In the genomic region with DNA sequence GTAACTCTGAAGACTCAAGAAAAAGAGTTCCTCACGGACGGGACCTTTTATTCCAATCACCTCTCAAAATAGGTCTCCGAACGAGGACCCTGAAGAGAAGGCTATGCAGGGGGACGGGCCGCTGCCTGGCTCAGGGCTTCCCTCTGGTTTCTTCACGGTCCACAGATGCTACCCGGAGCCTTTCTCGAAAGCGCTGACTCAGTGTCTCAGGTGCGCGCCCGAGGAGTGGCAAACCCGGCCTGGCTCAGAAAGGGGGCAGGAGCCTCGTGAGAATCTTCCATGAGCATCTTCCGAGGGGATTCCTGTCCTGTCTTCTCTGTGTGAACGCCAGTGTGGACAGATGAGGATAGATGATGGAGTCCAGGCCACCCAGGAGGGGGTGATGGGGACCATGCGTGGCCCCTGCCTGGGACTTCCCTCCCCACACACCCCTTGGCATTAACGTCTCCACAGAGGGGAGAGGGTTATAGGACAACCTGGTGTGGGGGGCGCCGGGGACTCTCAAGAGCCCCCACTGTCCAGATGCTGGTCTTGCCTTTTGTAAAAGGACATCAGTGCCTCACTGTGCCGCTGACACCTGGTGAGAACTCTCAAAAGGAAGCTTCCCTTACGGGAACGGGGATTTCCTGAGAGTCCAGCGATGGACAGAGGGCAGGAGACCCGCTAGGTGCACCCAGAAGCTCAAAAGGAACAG, we compare ENCODE assay signal across 10 cellular contexts. TPM values are rescaled to one million over a fixed set of nuclear protein-coding genes. Genes with fewer than 3 reads are reported as not detected.
DNase-seq lines count a peak whose midpoint lies in the region; ATAC-seq, FAIRE-seq and TF ChIP-seq lines count a peak whose summit lies in the region.
"Had no signal": no experiment of that assay in that cellular context is flagged by ENCODE, and none has a peak within 500 bp of the region (broad histone marks: within the 10 kb centered on the region; RNA-seq: fewer than 3 reads in every experiment).

No MANE protein-coding gene starts in this region.

- H3K9me3 Mint-ChIP-seq in naive thymus-derived CD4-positive, alpha-beta T cell = no peaks in the 10 kb centered on the region

- no peak for TF ChIP-seq CTCF in HepG2 (CRISPR knock-in tag; IDR thresholded peaks at IDR 0.05)
- no peak for TF ChIP-seq CTCF in right lobe of liver (IDR thresholded peaks at IDR 0.05)
- TF ChIP-seq CTCF in adrenal gland (IDR thresholded peaks at IDR 0.05) = no peak

- intact Hi-C loops in HepG2 (cut with micrococcal nuclease; ENCODE audit: unreplicated experiment) = no loop called here
- intact Hi-C loops in right lobe of liver (cut with DNase I) = no loop called here
- intact Hi-C loops in adrenal gland (cut with DNase I) = no loop called here
- intact Hi-C loops in naive thymus-derived CD4-positive, alpha-beta T cell (cut with micrococcal nuclease) = no loop called here

- CTCF ChIA-PET in HepG2 (lab: Yijun Ruan, JAX; ENCODE audit: low intra/inter-chr PET ratio, low total read pairs) = no interaction called here
- CTCF ChIA-PET in naive thymus-derived CD4-positive, alpha-beta T cell (lab: Charles Lee) = interaction anchor here (0.7 to 4.9 kb wide), 3 partner anchors 15 to 27 kb away, joined by 3 to 73 read pairs (median 7); a partner anchor contains a TSS

- TF ChIP-seq POLR2A in HepG2 (IDR thresholded peaks at IDR 0.05; ENCODE audit: insufficient read depth in 1 of 2, low read depth in 2 of 2, low read length in 2 of 2) (no peak), right lobe of liver (IDR thresholded peaks at IDR 0.05) (no peak), adrenal gland (IDR thresholded peaks at IDR 0.05) (no peak)

- no peak overlapping the region for H2AFZ ChIP-seq in HepG2 (ENCODE audit: low read length)

- 94% methylated on average over 22 of the region's 26 CpGs for WGBS in HepG2 (ENCODE audit: low lambda C conversion rate)
- 50% methylated on average over 1 of the region's 26 CpGs for WGBS in right lobe of liver (ENCODE audit: insufficient coverage, low coverage, low lambda C conversion rate, missing lambda C conversion rate)
- WGBS in adrenal gland, 4 donors = 79 to 87% (median 86%) methylated on average over 19 to 26 of the region's 26 CpGs

- in situ Hi-C loops in HepG2 (cut with HindIII; ENCODE audit: extremely low pct_ligation_motif_present, low pct_unique_long_range_greater_than_20kb) = no loop called here

- H3K36me3 ChIP-seq in HepG2 (replicated peaks in 1 of 2; ENCODE audit: control insufficient read depth in 1 of 2, insufficient read depth in 2 of 2, low read length in 2 of 2) = peaks cover 5 to 16% of the 10 kb centered on the region in 2 experiments; a peak in 3 of 5 replicates
- peaks cover 0 to 4% (median under 1%) of the 10 kb centered on the region in 4 donors for H3K36me3 ChIP-seq in right lobe of liver
- H3K36me3 ChIP-seq in adrenal gland (replicated peaks in 1 of 2) = peaks cover 0 to 13% of the 10 kb centered on the region in 2 donors
- peaks cover 0 to 25% (median 0%) of the 10 kb centered on the region in 3 experiments for H3K36me3 ChIP-seq in naive thymus-derived CD4-positive, alpha-beta T cell (ENCODE audit: control insufficient read depth in 2 of 3, insufficient read depth in 3 of 3, low read length in 3 of 3)

- peaks cover 16 to 53% (median 46%) of the 10 kb centered on the region in 7 donors for H3K4me1 Mint-ChIP-seq in naive thymus-derived CD4-positive, alpha-beta T cell

- H3K27me3 Mint-ChIP-seq in naive thymus-derived CD4-positive, alpha-beta T cell = no peaks in the 10 kb centered on the region

- H3K27me3 ChIP-seq in HepG2 (ENCODE audit: control insufficient read depth in 1 of 2, insufficient read depth in 2 of 2, low read length in 2 of 2) (no peaks in the 10 kb centered on the region), right lobe of liver (no peaks in the 10 kb centered on the region), adrenal gland (no peaks in the 10 kb centered on the region)
- no peaks in the 10 kb centered on the region for H3K27me3 ChIP-seq in naive thymus-derived CD4-positive, alpha-beta T cell (ENCODE audit: control insufficient read depth in 2 of 2, insufficient read depth in 2 of 2, low read length in 2 of 2)

- peak overlapping the region; percentile 23 for H3K27ac ChIP-seq in HepG2 (ENCODE audit: extremely low read length, insufficient read depth, low read length)
- H3K27ac ChIP-seq in right lobe of liver = peak overlapping the region in 1 of 3 donors; percentile 95
- peak overlapping the region in 3 of 5 donors; percentile 90 to 99 (median 97) for H3K27ac ChIP-seq in adrenal gland
- peak overlapping the region; percentile 97 for H3K27ac ChIP-seq in naive thymus-derived CD4-positive, alpha-beta T cell (ENCODE audit: low read depth, low read length)

- no peaks in the 10 kb centered on the region for H4K20me1 ChIP-seq in HepG2 (ENCODE audit: insufficient read depth, low read length)

- ATAC-seq in HepG2 = no peak
- no peak for ATAC-seq in right lobe of liver
- ATAC-seq in naive thymus-derived CD4-positive, alpha-beta T cell = no peak
- no peak for ATAC-seq in GM21360 (IDR thresholded peaks at IDR 0.05; ENCODE audit: unreplicated experiment)
- ATAC-seq in GM21515 (IDR thresholded peaks at IDR 0.05; ENCODE audit: unreplicated experiment) = no peak
- ATAC-seq: PC-3 had no signal

- H3K4me3 ChIP-seq in HepG2 (replicated peaks in 1 of 3; ENCODE audit: insufficient read depth in 1 of 3, low read depth in 2 of 3, low read length in 3 of 3) = no peak overlapping the region
- no peak overlapping the region for H3K4me3 ChIP-seq in right lobe of liver
- no peak overlapping the region for H3K4me3 ChIP-seq in adrenal gland
- H3K4me3 ChIP-seq in naive thymus-derived CD4-positive, alpha-beta T cell (ENCODE audit: low read length) = no peak overlapping the region

- H3K36me3 Mint-ChIP-seq in naive thymus-derived CD4-positive, alpha-beta T cell = peaks cover 0 to 24% (median 4%) of the 10 kb centered on the region in 5 donors

- no peak for TF ChIP-seq EP300 in HepG2 (IDR thresholded peaks at IDR 0.05; ENCODE audit: low read depth in 2 of 2, low read length in 2 of 2)
- TF ChIP-seq EP300 in HepG2 (CRISPR knock-in tag; IDR thresholded peaks at IDR 0.05; ENCODE audit: borderline replicate concordance) = no peak

- no peak overlapping the region for H3K4me2 ChIP-seq in HepG2 (ENCODE audit: low read depth, low read length)

- H3K4me1 ChIP-seq in HepG2 (ENCODE audit: insufficient read depth, low read length) (peaks cover 61% of the 10 kb centered on the region), right lobe of liver (peaks cover 0 to 43% (median 2%) of the 10 kb centered on the region in 4 donors), adrenal gland (replicated peaks in 1 of 2) (peaks cover 46 to 50% of the 10 kb centered on the region in 2 donors)
- peaks cover 31 to 37% of the 10 kb centered on the region in 2 donors for H3K4me1 ChIP-seq in naive thymus-derived CD4-positive, alpha-beta T cell (ENCODE audit: control insufficient read depth in 2 of 2, insufficient read depth in 2 of 2, low read length in 2 of 2)

- peak overlapping the region; percentile 90 to 98 (median 94) for H3K4me3 Mint-ChIP-seq in naive thymus-derived CD4-positive, alpha-beta T cell

- peak overlapping the region; percentile 95 to 100 (median 98) for H3K27ac Mint-ChIP-seq in naive thymus-derived CD4-positive, alpha-beta T cell

- POLR2A ChIA-PET in HepG2 (lab: Yijun Ruan, JAX) = interaction anchor here (2.1 kb wide), 1 partner anchor 31 kb away, joined by 22 read pairs; a partner anchor contains a TSS
- POLR2A ChIA-PET in naive thymus-derived CD4-positive, alpha-beta T cell (lab: Charles Lee) = interaction anchor here (0.6 to 5.6 kb wide), 17 partner anchors 9 to 36 kb away, joined by 3 to 351 read pairs (median 7); a partner anchor contains a TSS

- BruUV-seq in HepG2 (replicated peaks; lab: Mats Ljungman, UMichigan) = no TSS peak

- H3K9me3 ChIP-seq in HepG2 (ENCODE audit: low read length) (no peaks in the 10 kb centered on the region), right lobe of liver (no peaks in the 10 kb centered on the region), adrenal gland (replicated peaks in 1 of 3) (no peaks in the 10 kb centered on the region)
- H3K9me3 ChIP-seq in naive thymus-derived CD4-positive, alpha-beta T cell (ENCODE audit: control insufficient read depth in 2 of 3, low read length in 3 of 3) = no peaks in the 10 kb centered on the region

- no peak for TF ChIP-seq RAD21 in HepG2 (CRISPR knock-in tag; IDR thresholded peaks at IDR 0.05)

- DNase-seq in HepG2 (ENCODE audit: low spot score) (no peak), right lobe of liver (no peak), adrenal gland (peak in 2 of 7 donors; percentile 26 to 44), NCI-H1436 treated with DMSO at 0.1 percent for 48 hours (lab: John Stamatoyannopoulos, UW) (no peak), RKO (ENCODE audit: low spot score) (no peak)
- DNase-seq in naive thymus-derived CD4-positive, alpha-beta T cell = no peak
- DNase-seq: Calu3, PC-3 had no signal

- no peaks in the 10 kb centered on the region for H3K79me2 ChIP-seq in HepG2 (ENCODE audit: insufficient read depth, low read length)

- no peak for FAIRE-seq in HepG2 (lab: Jason Lieb, UNC)

- H3K9ac ChIP-seq in HepG2 (ENCODE audit: insufficient read depth, low read depth, low read length) = no peak overlapping the region

RNA-seq across cellular contexts. Expression of a gene that starts 16.5 kb away (rescaled TPM):
- total RNA-seq in HepG2 (2016; rRNA removed; fragmentation: Illumina TruSeq; extraction: Trizol) = 166 and 188 TPM in 2 replicates
- total RNA-seq in HepG2 (2016; cell fraction: cytosol; rRNA removed; fragmentation: Illumina TruSeq; extraction: Trizol; ENCODE audit: low read depth) = 129 and 159 TPM in 2 replicates
- 185 and 208 TPM in 2 replicates for total RNA-seq in HepG2 (2016; cell fraction: insoluble cytoplasmic fraction; rRNA removed; fragmentation: Illumina TruSeq; extraction: Trizol)
- 248 and 299 TPM in 2 replicates for total RNA-seq in HepG2 (2016; cell fraction: membrane; rRNA removed; fragmentation: Illumina TruSeq; extraction: Trizol)
- total RNA-seq in HepG2 (2016; cell fraction: nucleus; rRNA removed; fragmentation: Illumina TruSeq; extraction: Trizol) = 62.8 and 69.8 TPM in 2 replicates
- polyA plus RNA-seq in HepG2 (2011; rRNA removed) = 65.8 and 66.8 TPM in 2 replicates
- 97.1 and 133 TPM in 2 replicates for polyA plus RNA-seq in HepG2 (2011; cell fraction: cytosol; rRNA removed)
- polyA plus RNA-seq in HepG2 (2011; cell fraction: nucleus; rRNA removed) = 51.8 and 54.0 TPM in 2 replicates
- polyA plus RNA-seq in HepG2 (2012) = 62.7 and 78.9 TPM in 2 replicates
- 166 and 238 TPM in 2 replicates for polyA plus RNA-seq in HepG2 (2016; cell fraction: cytosol; fragmentation: Illumina TruSeq; extraction: Trizol; ENCODE audit: low read depth)
- polyA plus RNA-seq in HepG2 (2016; cell fraction: insoluble cytoplasmic fraction; fragmentation: Illumina TruSeq; extraction: Trizol; ENCODE audit: low read depth) = 205 and 220 TPM in 2 replicates
- 217 and 267 TPM in 2 replicates for polyA plus RNA-seq in HepG2 (2016; cell fraction: membrane; fragmentation: Illumina TruSeq; extraction: Trizol; ENCODE audit: low read depth)
- polyA plus RNA-seq in HepG2 (2016; cell fraction: nucleus; fragmentation: Illumina TruSeq; extraction: Trizol; ENCODE audit: insufficient read depth, low read depth) = 105 and 120 TPM in 2 replicates
- polyA minus RNA-seq in HepG2 (2011; rRNA and poly(A)+ RNA removed; ENCODE audit: low replicate concordance) = 40.8 and 88.8 TPM in 2 replicates
- polyA minus RNA-seq in HepG2 (2011; cell fraction: cytosol; rRNA and poly(A)+ RNA removed) = 24.9 and 32.6 TPM in 2 replicates
- 13.4 and 14.2 TPM in 2 replicates for polyA minus RNA-seq in HepG2 (2011; cell fraction: nucleus; rRNA and poly(A)+ RNA removed)
- total RNA-seq in right lobe of liver = 100 to 1,000 TPM in 2 of 6 experiments, 10 to 100 TPM in 4; 37.6 to 139 (median 47.3) TPM
- 100 to 1,000 TPM; 107 to 290 (median 161) TPM for total RNA-seq in adrenal gland
- 100 to 1,000 TPM; 105 to 195 (median 120) TPM for polyA plus RNA-seq in adrenal gland
- 100 to 1,000 TPM in 1 of 5 experiments, 10 to 100 TPM in 4; 45.3 to 131 (median 56.2) TPM for total RNA-seq in naive thymus-derived CD4-positive, alpha-beta T cell
- 100 to 1,000 TPM; 123 to 163 TPM for polyA plus RNA-seq in naive thymus-derived CD4-positive, alpha-beta T cell

RNA-seq across cellular contexts. Expression of a gene that starts 24.9 kb away (rescaled TPM):
- 31.8 and 41.2 TPM in 2 replicates for total RNA-seq in HepG2 (2016; rRNA removed; fragmentation: Illumina TruSeq; extraction: Trizol)
- total RNA-seq in HepG2 (2016; cell fraction: cytosol; rRNA removed; fragmentation: Illumina TruSeq; extraction: Trizol; ENCODE audit: low read depth) = 36.4 and 41.0 TPM in 2 replicates
- 30.0 and 40.6 TPM in 2 replicates for total RNA-seq in HepG2 (2016; cell fraction: insoluble cytoplasmic fraction; rRNA removed; fragmentation: Illumina TruSeq; extraction: Trizol)
- 68.5 and 98.0 TPM in 2 replicates for total RNA-seq in HepG2 (2016; cell fraction: membrane; rRNA removed; fragmentation: Illumina TruSeq; extraction: Trizol)
- 23.4 and 45.2 TPM in 2 replicates for total RNA-seq in HepG2 (2016; cell fraction: nucleus; rRNA removed; fragmentation: Illumina TruSeq; extraction: Trizol)
- polyA plus RNA-seq in HepG2 (2011; rRNA removed) = 59.8 and 124 TPM in 2 replicates
- polyA plus RNA-seq in HepG2 (2011; cell fraction: cytosol; rRNA removed) = 93.9 and 178 TPM in 2 replicates
- polyA plus RNA-seq in HepG2 (2011; cell fraction: nucleus; rRNA removed) = 129 and 136 TPM in 2 replicates
- polyA plus RNA-seq in HepG2 (2012) = 44.0 and 66.6 TPM in 2 replicates
- polyA plus RNA-seq in HepG2 (2016; cell fraction: cytosol; fragmentation: Illumina TruSeq; extraction: Trizol; ENCODE audit: low read depth) = 85.1 and 91.8 TPM in 2 replicates
- 74.4 and 76.0 TPM in 2 replicates for polyA plus RNA-seq in HepG2 (2016; cell fraction: insoluble cytoplasmic fraction; fragmentation: Illumina TruSeq; extraction: Trizol; ENCODE audit: low read depth)
- polyA plus RNA-seq in HepG2 (2016; cell fraction: membrane; fragmentation: Illumina TruSeq; extraction: Trizol; ENCODE audit: low read depth) = 131 and 149 TPM in 2 replicates
- 77.1 and 84.7 TPM in 2 replicates for polyA plus RNA-seq in HepG2 (2016; cell fraction: nucleus; fragmentation: Illumina TruSeq; extraction: Trizol; ENCODE audit: insufficient read depth, low read depth)
- polyA minus RNA-seq in HepG2 (2011; rRNA and poly(A)+ RNA removed; ENCODE audit: low replicate concordance) = 49.7 and 194 TPM in 2 replicates
- 164 and 168 TPM in 2 replicates for polyA minus RNA-seq in HepG2 (2011; cell fraction: cytosol; rRNA and poly(A)+ RNA removed)
- 60.5 and 91.9 TPM in 2 replicates for polyA minus RNA-seq in HepG2 (2011; cell fraction: nucleus; rRNA and poly(A)+ RNA removed)
- 100 to 1,000 TPM in 4 of 6 experiments, 10 to 100 TPM in 2; 29.3 to 188 (median 134) TPM for total RNA-seq in right lobe of liver
- 100 to 1,000 TPM; 181 to 533 (median 361) TPM for total RNA-seq in adrenal gland
- 100 to 1,000 TPM in 2 of 3 donors, 10 to 100 TPM in 1; 35.9 to 226 (median 104) TPM for polyA plus RNA-seq in adrenal gland
- 1,000 to 10,000 TPM in 2 of 5 experiments, 100 to 1,000 TPM in 3; 196 to 1,360 (median 279) TPM for total RNA-seq in naive thymus-derived CD4-positive, alpha-beta T cell
- 10 to 100 TPM; 29.0 to 67.3 TPM for polyA plus RNA-seq in naive thymus-derived CD4-positive, alpha-beta T cell

RNA-seq across cellular contexts. Expression of a gene that starts 32.1 kb away (rescaled TPM):
- 0.04 and 0.07 TPM in 2 replicates for total RNA-seq in HepG2 (2016; rRNA removed; fragmentation: Illumina TruSeq; extraction: Trizol)
- total RNA-seq in HepG2 (2016; cell fraction: cytosol; rRNA removed; fragmentation: Illumina TruSeq; extraction: Trizol; ENCODE audit: low read depth) = not detected in 2 replicates
- total RNA-seq in HepG2 (2016; cell fraction: insoluble cytoplasmic fraction; rRNA removed; fragmentation: Illumina TruSeq; extraction: Trizol) = 0.04 TPM in 1 of 2 replicates, not detected in the other
- not detected in 2 replicates for total RNA-seq in HepG2 (2016; cell fraction: membrane; rRNA removed; fragmentation: Illumina TruSeq; extraction: Trizol)
- 0.13 TPM in 1 of 2 replicates, not detected in the other for total RNA-seq in HepG2 (2016; cell fraction: nucleus; rRNA removed; fragmentation: Illumina TruSeq; extraction: Trizol)
- 0.14 and 0.18 TPM in 2 replicates for polyA plus RNA-seq in HepG2 (2011; rRNA removed)
- 0.03 and 0.04 TPM in 2 replicates for polyA plus RNA-seq in HepG2 (2011; cell fraction: cytosol; rRNA removed)
- polyA plus RNA-seq in HepG2 (2011; cell fraction: nucleus; rRNA removed) = 1.3 and 1.5 TPM in 2 replicates
- polyA plus RNA-seq in HepG2 (2012) = 0.13 TPM in 2 replicates
- polyA plus RNA-seq in HepG2 (2016; cell fraction: cytosol; fragmentation: Illumina TruSeq; extraction: Trizol; ENCODE audit: low read depth) = not detected in 2 replicates
- polyA plus RNA-seq in HepG2 (2016; cell fraction: insoluble cytoplasmic fraction; fragmentation: Illumina TruSeq; extraction: Trizol; ENCODE audit: low read depth) = not detected in 2 replicates
- polyA plus RNA-seq in HepG2 (2016; cell fraction: membrane; fragmentation: Illumina TruSeq; extraction: Trizol; ENCODE audit: low read depth) = not detected in 2 replicates
- polyA plus RNA-seq in HepG2 (2016; cell fraction: nucleus; fragmentation: Illumina TruSeq; extraction: Trizol; ENCODE audit: insufficient read depth, low read depth) = 0.25 and 0.49 TPM in 2 replicates
- 0.26 and 0.91 TPM in 2 replicates for polyA minus RNA-seq in HepG2 (2011; rRNA and poly(A)+ RNA removed; ENCODE audit: low replicate concordance)
- polyA minus RNA-seq in HepG2 (2011; cell fraction: cytosol; rRNA and poly(A)+ RNA removed) = 0.53 TPM in 1 of 2 replicates, not detected in the other
- polyA minus RNA-seq in HepG2 (2011; cell fraction: nucleus; rRNA and poly(A)+ RNA removed) = 0.52 and 0.62 TPM in 2 replicates
- total RNA-seq in right lobe of liver = 1 to 10 TPM in 5 of 6 experiments, under 1 TPM in 1; 0.82 to 5.3 (median 2.5) TPM
- 1 to 10 TPM in 7 of 8 donors, under 1 TPM in 1; 0.30 to 5.4 (median 2.4) TPM for total RNA-seq in adrenal gland
- 10 to 100 TPM in 1 of 3 donors, 1 to 10 TPM in 1, under 1 TPM in 1; 0.59 to 45.2 (median 6.0) TPM for polyA plus RNA-seq in adrenal gland
- 10 to 100 TPM in 2 of 5 experiments, 1 to 10 TPM in 3; 4.7 to 28.3 (median 9.1) TPM for total RNA-seq in naive thymus-derived CD4-positive, alpha-beta T cell
- polyA plus RNA-seq in naive thymus-derived CD4-positive, alpha-beta T cell = under 1 TPM; 0.19 to 0.24 TPM

RNA-seq across cellular contexts. Expression of a gene that starts 34.0 kb away (rescaled TPM):
- total RNA-seq in HepG2 (2016; rRNA removed; fragmentation: Illumina TruSeq; extraction: Trizol) (56.6 and 57.7 TPM in 2 replicates), right lobe of liver (10 to 100 TPM; 33.0 to 55.5 (median 40.7) TPM), adrenal gland (10 to 100 TPM; 31.6 to 89.2 (median 58.6) TPM)
- total RNA-seq in HepG2 (2016; cell fraction: cytosol; rRNA removed; fragmentation: Illumina TruSeq; extraction: Trizol; ENCODE audit: low read depth) = 13.1 and 14.4 TPM in 2 replicates
- 51.1 and 64.9 TPM in 2 replicates for total RNA-seq in HepG2 (2016; cell fraction: insoluble cytoplasmic fraction; rRNA removed; fragmentation: Illumina TruSeq; extraction: Trizol)
- total RNA-seq in HepG2 (2016; cell fraction: membrane; rRNA removed; fragmentation: Illumina TruSeq; extraction: Trizol) = 36.0 and 36.7 TPM in 2 replicates
- total RNA-seq in HepG2 (2016; cell fraction: nucleus; rRNA removed; fragmentation: Illumina TruSeq; extraction: Trizol) = 30.3 and 33.5 TPM in 2 replicates
- polyA plus RNA-seq in HepG2 (2011; rRNA removed) (53.1 and 64.3 TPM in 2 replicates), adrenal gland (10 to 100 TPM; 20.3 to 46.1 (median 21.1) TPM)
- polyA plus RNA-seq in HepG2 (2011; cell fraction: cytosol; rRNA removed) = 37.2 and 38.6 TPM in 2 replicates
- polyA plus RNA-seq in HepG2 (2011; cell fraction: nucleus; rRNA removed) = 97.0 and 102 TPM in 2 replicates
- polyA plus RNA-seq in HepG2 (2012) = 26.8 and 28.6 TPM in 2 replicates
- polyA plus RNA-seq in HepG2 (2016; cell fraction: cytosol; fragmentation: Illumina TruSeq; extraction: Trizol; ENCODE audit: low read depth) = 15.6 and 16.2 TPM in 2 replicates
- polyA plus RNA-seq in HepG2 (2016; cell fraction: insoluble cytoplasmic fraction; fragmentation: Illumina TruSeq; extraction: Trizol; ENCODE audit: low read depth) = 40.6 and 44.1 TPM in 2 replicates
- 22.8 and 23.5 TPM in 2 replicates for polyA plus RNA-seq in HepG2 (2016; cell fraction: membrane; fragmentation: Illumina TruSeq; extraction: Trizol; ENCODE audit: low read depth)
- polyA plus RNA-seq in HepG2 (2016; cell fraction: nucleus; fragmentation: Illumina TruSeq; extraction: Trizol; ENCODE audit: insufficient read depth, low read depth) = 51.1 and 66.5 TPM in 2 replicates
- polyA minus RNA-seq in HepG2 (2011; rRNA and poly(A)+ RNA removed; ENCODE audit: low replicate concordance) = 22.4 and 187 TPM in 2 replicates
- 44.1 and 52.6 TPM in 2 replicates for polyA minus RNA-seq in HepG2 (2011; cell fraction: cytosol; rRNA and poly(A)+ RNA removed)
- 46.4 and 57.7 TPM in 2 replicates for polyA minus RNA-seq in HepG2 (2011; cell fraction: nucleus; rRNA and poly(A)+ RNA removed)
- 10 to 100 TPM; 26.6 to 57.1 (median 43.8) TPM for total RNA-seq in naive thymus-derived CD4-positive, alpha-beta T cell
- polyA plus RNA-seq in naive thymus-derived CD4-positive, alpha-beta T cell = 10 to 100 TPM in 1 of 2 donors, 1 to 10 TPM in 1; 9.4 to 11.1 TPM
